Comparison of ENCODE assay signal across 8 cellular contexts in genomic region chr22:37330200-37331033, GRCh38. TPM values are rescaled to one million over a fixed set of nuclear protein-coding genes. Genes with fewer than 3 reads are reported as not detected.
A peak's percentile ranks its signal among the peaks of the same experiment; 100 is the strongest.
DNase-seq lines count a peak whose midpoint lies in the region; ATAC-seq, FAIRE-seq and TF ChIP-seq lines count a peak whose summit lies in the region.

No MANE protein-coding gene starts in this region.

- FAIRE-seq in GM19239 (lab: Jason Lieb, UNC) (no peak), kidney (lab: Jason Lieb, UNC) (no peak)

- no peak overlapping the region for H3K27ac ChIP-seq in kidney (ENCODE audit: low read depth in 2 of 2, low read length in 2 of 2)

- peaks cover 6% of the 10 kb centered on the region for H3K4me1 Mint-ChIP-seq in activated naive CD8-positive, alpha-beta T cell treated with anti-CD3 and anti-CD28 coated beads for 36 hours

- ATAC-seq in GM21717 (IDR thresholded peaks at IDR 0.05; ENCODE audit: unreplicated experiment): no peak

- peaks cover 6 to 8% of the 10 kb centered on the region in 2 donors for H3K4me1 ChIP-seq in kidney (ENCODE audit: control insufficient read depth in 1 of 2, insufficient read depth in 1 of 2, low read depth in 1 of 2, low read length in 2 of 2)

- H3K9me3 Mint-ChIP-seq in activated naive CD8-positive, alpha-beta T cell treated with anti-CD3 and anti-CD28 coated beads for 36 hours: no peaks in the 10 kb centered on the region

- H3K36me3 ChIP-seq in kidney (ENCODE audit: control insufficient read depth in 1 of 2, insufficient read depth in 2 of 2, low read length in 2 of 2): no peaks in the 10 kb centered on the region

- H3K27me3 Mint-ChIP-seq in activated naive CD8-positive, alpha-beta T cell treated with anti-CD3 and anti-CD28 coated beads for 36 hours: peaks cover 81% of the 10 kb centered on the region

- TF ChIP-seq CTCF in kidney (IDR thresholded peaks at IDR 0.05; ENCODE audit: borderline replicate concordance, extremely low read depth, insufficient read depth): no peak

- peak overlapping the region; percentile 34 to 49 for H3K4me3 ChIP-seq in kidney (ENCODE audit: low read length in 2 of 2)

- H3K4me3 Mint-ChIP-seq in activated naive CD8-positive, alpha-beta T cell treated with anti-CD3 and anti-CD28 coated beads for 36 hours: no peak overlapping the region

- no peak overlapping the region for H3K27ac Mint-ChIP-seq in activated naive CD8-positive, alpha-beta T cell treated with anti-CD3 and anti-CD28 coated beads for 36 hours

- peak; percentile 81 for DNase-seq in Ammon's horn (ENCODE audit: low spot score)
- DNase-seq in GM19239 (ENCODE audit: insufficient read length, low spot score): peak; percentile 85
- peak; percentile 58 for DNase-seq in NCI-H526 treated with DMSO at 0.1 percent for 48 hours (lab: John Stamatoyannopoulos, UW)
- peak; percentile 48 for DNase-seq in activated naive CD8-positive, alpha-beta T cell treated with anti-CD3 and anti-CD28 coated beads for 36 hours
- no peak for DNase-seq in kidney
- no peak for DNase-seq in DMS79 (lab: John Stamatoyannopoulos, UW)
- DNase-seq in NK-92 treated with Interleukin-12 subunit alpha and Interleukin-12 subunit beta, amount 100 ng/mL, for 24 hours (lab: John Stamatoyannopoulos, UW): no peak

- no peaks in the 10 kb centered on the region for H3K9me3 ChIP-seq in kidney (ENCODE audit: control insufficient read depth in 1 of 2, low read length in 2 of 2)

- H3K36me3 Mint-ChIP-seq in activated naive CD8-positive, alpha-beta T cell treated with anti-CD3 and anti-CD28 coated beads for 36 hours: no peaks in the 10 kb centered on the region

- intact Hi-C loops in kidney (cut with DNase I): no loop called here

- no peak overlapping the region for H3K9ac ChIP-seq in kidney (ENCODE audit: low read length in 2 of 2)

RNA-seq across cellular contexts. Expression of gene CYTH4, which starts 48.1 kb away (rescaled TPM):
- total RNA-seq in activated naive CD8-positive, alpha-beta T cell treated with anti-CD3 and anti-CD28 coated beads for 36 hours: 10 to 100 TPM; 16.6 to 17.3 TPM
- total RNA-seq in kidney: 30.2 TPM
- polyA plus RNA-seq in kidney (ENCODE audit: insufficient read depth, low read depth, low replicate concordance): 1.9 TPM

Comparison
In these comparisons a context has a peak if more than half of its experiments do, and no peak if none do; other contexts are left out.
1. DNase-seq: peak in Ammon's horn (single experiment), GM19239 (single experiment), NCI-H526 treated with DMSO at 0.1 percent for 48 hours (single experiment) and activated naive CD8-positive, alpha-beta T cell treated with anti-CD3 and anti-CD28 coated beads for 36 hours (single experiment); none in kidney (single experiment), DMS79 (single experiment) and NK-92 treated with Interleukin-12 subunit alpha and Interleukin-12 subunit beta, amount 100 ng/mL, for 24 hours (single experiment).